Comparison of ENCODE assay signal across 27 cellular contexts in genomic region chr17:39138416-39139136, GRCh38. TPM values are rescaled to one million over a fixed set of nuclear protein-coding genes. Genes with fewer than 3 reads are reported as not detected.
A peak's percentile ranks its signal among the peaks of the same experiment; 100 is the strongest.
DNase-seq lines count a peak whose midpoint lies in the region; ATAC-seq, FAIRE-seq and TF ChIP-seq lines count a peak whose summit lies in the region.
"Had no signal": no experiment of that assay in that cellular context is flagged by ENCODE, and none has a peak within 500 bp of the region (broad histone marks: within the 10 kb centered on the region; RNA-seq: fewer than 3 reads in every experiment).

No MANE protein-coding gene starts in this region.

- in situ Hi-C loops in mammary epithelial cell (cut with MboI; ENCODE audit: low sequenced_read_pairs in 2 of 2) = no loop called here
- in situ Hi-C loops in HepG2 (cut with HindIII; ENCODE audit: extremely low pct_ligation_motif_present, low pct_unique_long_range_greater_than_20kb) = no loop called here

- POLR2A ChIA-PET in PC-9 (lab: Charles Lee; ENCODE audit: unreplicated experiment) (interaction anchor here (0.5 kb wide), 1 partner anchor 61 kb away, joined by 22 read pairs; the partner anchor contains the start of gene RPL19), HepG2 (lab: Yijun Ruan, JAX) (no interaction called here)

- no peaks in the 10 kb centered on the region for H3K9me3 Mint-ChIP-seq in nephron
- H3K9me3 Mint-ChIP-seq: neural crest cell had no signal

- H4K20me1 ChIP-seq in PC-9 (ENCODE audit: insufficient read depth) (no peaks in the 10 kb centered on the region), mammary epithelial cell (ENCODE audit: insufficient read depth, low read length) (no peaks in the 10 kb centered on the region), HepG2 (ENCODE audit: insufficient read depth, low read length) (no peaks in the 10 kb centered on the region)

- intact Hi-C loops in PC-9 (cut with micrococcal nuclease; ENCODE audit: unreplicated experiment) = no loop called here
- intact Hi-C loops in mammary epithelial cell (cut with micrococcal nuclease) = no loop called here
- intact Hi-C loops in HepG2 (cut with micrococcal nuclease; ENCODE audit: unreplicated experiment) = no loop called here

- BruUV-seq in PC-9 (replicated peaks; lab: Mats Ljungman, UMichigan) (no TSS peak), mammary epithelial cell (replicated peaks; lab: Mats Ljungman, UMichigan) (no TSS peak), HepG2 (replicated peaks; lab: Mats Ljungman, UMichigan) (no TSS peak)

- peaks cover 13% of the 10 kb centered on the region for H3K27me3 Mint-ChIP-seq in nephron (ENCODE audit: low read depth)
- H3K27me3 Mint-ChIP-seq: T-helper 17 cell had no signal

- ATAC-seq in GM18858 (IDR thresholded peaks at IDR 0.05; ENCODE audit: unreplicated experiment) (no peak), HepG2 (no peak), GM18519 (IDR thresholded peaks at IDR 0.05; ENCODE audit: low FRiP score, unreplicated experiment) (no peak), GM21717 (IDR thresholded peaks at IDR 0.05; ENCODE audit: unreplicated experiment) (no peak)
- ATAC-seq: T-helper 17 cell had no signal

- H3K27ac ChIP-seq in PC-9 (peak overlapping the region; percentile 30), mammary epithelial cell (ENCODE audit: insufficient read depth, low read depth, low read length) (no peak overlapping the region), HepG2 (ENCODE audit: extremely low read length, insufficient read depth, low read length) (no peak overlapping the region)
- H3K27ac ChIP-seq: suprapubic skin, VCaP had no signal

- TF ChIP-seq POLR2A in HepG2 (IDR thresholded peaks at IDR 0.05; ENCODE audit: insufficient read depth in 1 of 2, low read depth in 2 of 2, low read length in 2 of 2) = no peak

- H3K27me3 ChIP-seq in PC-9 (ENCODE audit: insufficient read depth, low read depth) (no peaks in the 10 kb centered on the region), mammary epithelial cell (ENCODE audit: insufficient read depth, low read length) (no peaks in the 10 kb centered on the region), HepG2 (ENCODE audit: control insufficient read depth in 1 of 2, insufficient read depth in 2 of 2, low read length in 2 of 2) (peaks cover 3 to 48% of the 10 kb centered on the region in 2 experiments; a peak in 4 of 5 replicates)
- H3K27me3 ChIP-seq: suprapubic skin had no signal

- TF ChIP-seq CTCF in AG09309 (IDR thresholded peaks at IDR 0.05; ENCODE audit: control insufficient read depth, insufficient read depth, low read depth, low read length, missing control alignments) (no peak), PC-9 (conservative IDR thresholded peaks at IDR 0.05) (no peak), mammary epithelial cell (conservative IDR thresholded peaks at IDR 0.05 in 1 of 2, IDR thresholded peaks at IDR 0.05 in 1 of 2; ENCODE audit: extremely low read depth in 1 of 2, insufficient read depth in 1 of 2, low read depth in 1 of 2, low read length in 2 of 2) (no peak), nephron (IDR thresholded peaks at IDR 0.05; ENCODE audit: unreplicated experiment in 3 of 3) (no peak), HepG2 (CRISPR knock-in tag; IDR thresholded peaks at IDR 0.05) (no peak)

- no peak overlapping the region for H3K9ac ChIP-seq in mammary epithelial cell (ENCODE audit: insufficient read depth, low read length)
- no peak overlapping the region for H3K9ac ChIP-seq in HepG2 (ENCODE audit: insufficient read depth, low read depth, low read length)

- no peaks in the 10 kb centered on the region for H3K36me3 ChIP-seq in PC-9 (ENCODE audit: low read depth)
- no peaks in the 10 kb centered on the region for H3K36me3 ChIP-seq in mammary epithelial cell (ENCODE audit: insufficient read depth, low read length)
- no peaks in the 10 kb centered on the region for H3K36me3 ChIP-seq in HepG2 (replicated peaks in 1 of 2; ENCODE audit: control insufficient read depth in 1 of 2, insufficient read depth in 2 of 2, low read length in 2 of 2)
- H3K36me3 ChIP-seq: suprapubic skin had no signal

- H3K79me2 ChIP-seq in PC-9 (ENCODE audit: low read depth) (no peaks in the 10 kb centered on the region), mammary epithelial cell (ENCODE audit: insufficient read depth, low read length) (no peaks in the 10 kb centered on the region), HepG2 (ENCODE audit: insufficient read depth, low read length) (no peaks in the 10 kb centered on the region)

- H3K27ac Mint-ChIP-seq in nephron = peak overlapping the region in 2 of 3 experiments; percentile 1 to 58
- H3K27ac Mint-ChIP-seq: T-helper 17 cell had no signal

- dilution Hi-C loops in mammary epithelial cell (cut with HindIII; ENCODE audit: low sequenced_read_pairs) = no loop called here

- H2AFZ ChIP-seq in PC-9 (no peak overlapping the region), mammary epithelial cell (ENCODE audit: low read depth, low read length) (peak overlapping the region; percentile 50), HepG2 (ENCODE audit: low read length) (no peak overlapping the region)

- no peak for TF ChIP-seq EP300 in HepG2 (IDR thresholded peaks at IDR 0.05; ENCODE audit: low read depth in 2 of 2, low read length in 2 of 2)
- TF ChIP-seq EP300 in HepG2 (CRISPR knock-in tag; IDR thresholded peaks at IDR 0.05; ENCODE audit: borderline replicate concordance) = no peak

- H3K9me2 ChIP-seq in PC-9 (ENCODE audit: insufficient read depth) = no peaks in the 10 kb centered on the region

- peaks cover 19% of the 10 kb centered on the region for H3K4me1 ChIP-seq in PC-9 (replicated peaks; ENCODE audit: insufficient read depth)
- peaks cover 17% of the 10 kb centered on the region for H3K4me1 ChIP-seq in mammary epithelial cell (ENCODE audit: insufficient read depth, low read length)
- no peaks in the 10 kb centered on the region for H3K4me1 ChIP-seq in HepG2 (ENCODE audit: insufficient read depth, low read length)

- FAIRE-seq in HepG2 (lab: Jason Lieb, UNC) = no peak
- FAIRE-seq: endometrium, GM12892 had no signal

- peaks cover 27% of the 10 kb centered on the region; the same call in 1 of the 2 replicates for H3F3A ChIP-seq in PC-9 (ENCODE audit: insufficient read depth, low read depth)

- TF ChIP-seq RAD21 in HepG2 (CRISPR knock-in tag; IDR thresholded peaks at IDR 0.05) = no peak

- H3K4me3 Mint-ChIP-seq in nephron = peak overlapping the region in 1 of 3 experiments; percentile 13
- H3K4me3 Mint-ChIP-seq: CD4-positive, CD25-positive, alpha-beta regulatory T cell; neural crest cell; T-helper 17 cell had no signal

- H3K4me2 ChIP-seq in PC-9 (peak overlapping the region; percentile 59), mammary epithelial cell (ENCODE audit: insufficient read depth, low read depth, low read length) (no peak overlapping the region), HepG2 (ENCODE audit: low read depth, low read length) (no peak overlapping the region)

- peaks cover 20% of the 10 kb centered on the region for H3K4me1 Mint-ChIP-seq in nephron
- H3K4me1 Mint-ChIP-seq: CD4-positive, CD25-positive, alpha-beta regulatory T cell had no signal

- CTCF ChIA-PET in PC-9 (lab: Charles Lee) (no interaction called here), mammary epithelial cell (lab: Charles Lee; ENCODE audit: low non-redundant PET) (no interaction called here), HepG2 (lab: Yijun Ruan, JAX; ENCODE audit: low intra/inter-chr PET ratio, low total read pairs) (no interaction called here)

- H3K4me3 ChIP-seq in AG09309 (ENCODE audit: control insufficient read depth, low read depth, low read length) (peak overlapping the region; percentile 4; the same call in 1 of the 2 replicates), PC-9 (no peak overlapping the region), mammary epithelial cell (replicated peaks in 1 of 3; ENCODE audit: insufficient read depth in 1 of 3, low read depth in 2 of 3, low read length in 3 of 3) (no peak overlapping the region), HepG2 (replicated peaks in 1 of 3; ENCODE audit: insufficient read depth in 1 of 3, low read depth in 2 of 3, low read length in 3 of 3) (no peak overlapping the region)
- H3K4me3 ChIP-seq: suprapubic skin had no signal

- no peaks in the 10 kb centered on the region for H3K9me3 ChIP-seq in PC-9 (ENCODE audit: insufficient read depth, low read depth)
- H3K9me3 ChIP-seq in mammary epithelial cell (replicated peaks; ENCODE audit: insufficient read depth, low read length) = no peaks in the 10 kb centered on the region
- H3K9me3 ChIP-seq in HepG2 (ENCODE audit: low read length) = no peaks in the 10 kb centered on the region
- H3K9me3 ChIP-seq: suprapubic skin had no signal

- DNase-seq in AG09309 (ENCODE audit: low read depth) = no peak
- DNase-seq in PC-9 = no peak
- DNase-seq in mammary epithelial cell = no peak
- no peak for DNase-seq in HepG2 (ENCODE audit: low spot score)
- DNase-seq: activated CD4-positive, alpha-beta T cell treated with anti-CD3 and anti-CD28 coated beads, Interleukin-2, amount 50 U/mL, for 4 hours; activated naive CD4-positive, alpha-beta T cell; aorta; CD4-positive, CD25-positive, alpha-beta regulatory T cell; DMS153; hippocampal formation; mesendoderm; NCI-H1105 treated with DMSO at 0.1 percent for 48 hours; NCI-H524 treated with DMSO at 0.1 percent for 48 hours; SHP77; T-helper 17 cell had no signal

- peaks cover 6% of the 10 kb centered on the region for H3K36me3 Mint-ChIP-seq in nephron (ENCODE audit: low read depth)
- H3K36me3 Mint-ChIP-seq: CD4-positive, CD25-positive, alpha-beta regulatory T cell had no signal

- WGBS in mammary epithelial cell (ENCODE audit: low coverage, missing lambda C conversion rate) = 90% methylated on average over 14 of the region's 14 CpGs
- WGBS in HepG2 (ENCODE audit: low lambda C conversion rate) = 59% methylated on average over 14 of the region's 14 CpGs

RNA-seq across cellular contexts. Expression of gene PLXDC1, which starts 12.9 kb away (rescaled TPM):
- 2.5 and 2.9 TPM in 2 replicates for total RNA-seq in PC-9 (2021)
- under 1 TPM in 1 of 2 donors, not detected in 1; 0.33 TPM for total RNA-seq in mammary epithelial cell
- polyA plus RNA-seq in mammary epithelial cell = 0.09 TPM
- not detected for polyA minus RNA-seq in mammary epithelial cell
- not detected in 2 replicates for total RNA-seq in HepG2 (2016; rRNA removed; fragmentation: Illumina TruSeq; extraction: Trizol)
- not detected in 2 replicates for total RNA-seq in HepG2 (2016; cell fraction: cytosol; rRNA removed; fragmentation: Illumina TruSeq; extraction: Trizol; ENCODE audit: low read depth)
- not detected in 2 replicates for total RNA-seq in HepG2 (2016; cell fraction: insoluble cytoplasmic fraction; rRNA removed; fragmentation: Illumina TruSeq; extraction: Trizol)
- total RNA-seq in HepG2 (2016; cell fraction: membrane; rRNA removed; fragmentation: Illumina TruSeq; extraction: Trizol) = not detected in 2 replicates
- not detected in 2 replicates for total RNA-seq in HepG2 (2016; cell fraction: nucleus; rRNA removed; fragmentation: Illumina TruSeq; extraction: Trizol)
- not detected in 2 replicates for polyA plus RNA-seq in HepG2 (2011; rRNA removed)
- not detected in 2 replicates for polyA plus RNA-seq in HepG2 (2011; cell fraction: cytosol; rRNA removed)
- not detected in 2 replicates for polyA plus RNA-seq in HepG2 (2011; cell fraction: nucleus; rRNA removed)
- not detected in 2 replicates for polyA plus RNA-seq in HepG2 (2012)
- not detected in 2 replicates for polyA plus RNA-seq in HepG2 (2016; cell fraction: cytosol; fragmentation: Illumina TruSeq; extraction: Trizol; ENCODE audit: low read depth)
- not detected in 2 replicates for polyA plus RNA-seq in HepG2 (2016; cell fraction: insoluble cytoplasmic fraction; fragmentation: Illumina TruSeq; extraction: Trizol; ENCODE audit: low read depth)
- polyA plus RNA-seq in HepG2 (2016; cell fraction: membrane; fragmentation: Illumina TruSeq; extraction: Trizol; ENCODE audit: low read depth) = not detected in 2 replicates
- polyA plus RNA-seq in HepG2 (2016; cell fraction: nucleus; fragmentation: Illumina TruSeq; extraction: Trizol; ENCODE audit: insufficient read depth, low read depth) = not detected in 2 replicates
- 0.44 TPM in 1 of 2 replicates, not detected in the other for polyA minus RNA-seq in HepG2 (2011; rRNA and poly(A)+ RNA removed; ENCODE audit: low replicate concordance)
- polyA minus RNA-seq in HepG2 (2011; cell fraction: cytosol; rRNA and poly(A)+ RNA removed) = not detected in 2 replicates
- not detected in 2 replicates for polyA minus RNA-seq in HepG2 (2011; cell fraction: nucleus; rRNA and poly(A)+ RNA removed)
- total RNA-seq: pulmonary artery endothelial cell had no signal

RNA-seq across cellular contexts. Expression of gene ARL5C, which starts 27.4 kb away (rescaled TPM):
- total RNA-seq in PC-9 (2021) = not detected in 2 replicates
- not detected for total RNA-seq in mammary epithelial cell
- polyA plus RNA-seq in mammary epithelial cell = not detected
- not detected for polyA minus RNA-seq in mammary epithelial cell
- not detected in 2 replicates for total RNA-seq in HepG2 (2016; rRNA removed; fragmentation: Illumina TruSeq; extraction: Trizol)
- not detected in 2 replicates for total RNA-seq in HepG2 (2016; cell fraction: cytosol; rRNA removed; fragmentation: Illumina TruSeq; extraction: Trizol; ENCODE audit: low read depth)
- not detected in 2 replicates for total RNA-seq in HepG2 (2016; cell fraction: insoluble cytoplasmic fraction; rRNA removed; fragmentation: Illumina TruSeq; extraction: Trizol)
- total RNA-seq in HepG2 (2016; cell fraction: membrane; rRNA removed; fragmentation: Illumina TruSeq; extraction: Trizol) = not detected in 2 replicates
- total RNA-seq in HepG2 (2016; cell fraction: nucleus; rRNA removed; fragmentation: Illumina TruSeq; extraction: Trizol) = not detected in 2 replicates
- polyA plus RNA-seq in HepG2 (2011; rRNA removed) = not detected in 2 replicates
- polyA plus RNA-seq in HepG2 (2011; cell fraction: cytosol; rRNA removed) = not detected in 2 replicates
- not detected in 2 replicates for polyA plus RNA-seq in HepG2 (2011; cell fraction: nucleus; rRNA removed)
- polyA plus RNA-seq in HepG2 (2012) = not detected in 2 replicates
- not detected in 2 replicates for polyA plus RNA-seq in HepG2 (2016; cell fraction: cytosol; fragmentation: Illumina TruSeq; extraction: Trizol; ENCODE audit: low read depth)
- not detected in 2 replicates for polyA plus RNA-seq in HepG2 (2016; cell fraction: insoluble cytoplasmic fraction; fragmentation: Illumina TruSeq; extraction: Trizol; ENCODE audit: low read depth)
- not detected in 2 replicates for polyA plus RNA-seq in HepG2 (2016; cell fraction: membrane; fragmentation: Illumina TruSeq; extraction: Trizol; ENCODE audit: low read depth)
- not detected in 2 replicates for polyA plus RNA-seq in HepG2 (2016; cell fraction: nucleus; fragmentation: Illumina TruSeq; extraction: Trizol; ENCODE audit: insufficient read depth, low read depth)
- 0.09 TPM in 1 of 2 replicates, not detected in the other for polyA minus RNA-seq in HepG2 (2011; rRNA and poly(A)+ RNA removed; ENCODE audit: low replicate concordance)
- polyA minus RNA-seq in HepG2 (2011; cell fraction: cytosol; rRNA and poly(A)+ RNA removed) = not detected in 2 replicates
- polyA minus RNA-seq in HepG2 (2011; cell fraction: nucleus; rRNA and poly(A)+ RNA removed) = not detected in 2 replicates
- total RNA-seq: CD4-positive, CD25-positive, alpha-beta regulatory T cell; HT1080; LHCN-M2; neural crest cell; pulmonary artery endothelial cell; suprapubic skin; T-helper 17 cell had no signal
- polyA plus RNA-seq: aorta; CD4-positive, CD25-positive, alpha-beta regulatory T cell had no signal

RNA-seq across cellular contexts. Expression of gene CACNB1, which starts 58.9 kb away (rescaled TPM):
- total RNA-seq in PC-9 (2021) (21.4 and 26.0 TPM in 2 replicates), mammary epithelial cell (10 to 100 TPM in 1 of 2 donors, 1 to 10 TPM in 1; 8.2 to 21.6 TPM), HepG2 (2016; rRNA removed; fragmentation: Illumina TruSeq; extraction: Trizol) (0.60 and 0.75 TPM in 2 replicates)
- polyA plus RNA-seq in mammary epithelial cell (6.9 TPM), HepG2 (2011; rRNA removed) (1.5 and 2.9 TPM in 2 replicates)
- polyA minus RNA-seq in mammary epithelial cell = 6.7 TPM
- 0.26 and 0.71 TPM in 2 replicates for total RNA-seq in HepG2 (2016; cell fraction: cytosol; rRNA removed; fragmentation: Illumina TruSeq; extraction: Trizol; ENCODE audit: low read depth)
- 0.19 and 0.84 TPM in 2 replicates for total RNA-seq in HepG2 (2016; cell fraction: insoluble cytoplasmic fraction; rRNA removed; fragmentation: Illumina TruSeq; extraction: Trizol)
- 0.34 and 0.48 TPM in 2 replicates for total RNA-seq in HepG2 (2016; cell fraction: membrane; rRNA removed; fragmentation: Illumina TruSeq; extraction: Trizol)
- total RNA-seq in HepG2 (2016; cell fraction: nucleus; rRNA removed; fragmentation: Illumina TruSeq; extraction: Trizol) = 1.8 TPM in 2 replicates
- 0.50 and 0.51 TPM in 2 replicates for polyA plus RNA-seq in HepG2 (2011; cell fraction: cytosol; rRNA removed)
- 8.4 and 12.2 TPM in 2 replicates for polyA plus RNA-seq in HepG2 (2011; cell fraction: nucleus; rRNA removed)
- 1.3 and 1.5 TPM in 2 replicates for polyA plus RNA-seq in HepG2 (2012)
- 0.28 and 0.34 TPM in 2 replicates for polyA plus RNA-seq in HepG2 (2016; cell fraction: cytosol; fragmentation: Illumina TruSeq; extraction: Trizol; ENCODE audit: low read depth)
- polyA plus RNA-seq in HepG2 (2016; cell fraction: insoluble cytoplasmic fraction; fragmentation: Illumina TruSeq; extraction: Trizol; ENCODE audit: low read depth) = 0.47 and 0.96 TPM in 2 replicates
- polyA plus RNA-seq in HepG2 (2016; cell fraction: membrane; fragmentation: Illumina TruSeq; extraction: Trizol; ENCODE audit: low read depth) = 0.38 and 0.40 TPM in 2 replicates
- polyA plus RNA-seq in HepG2 (2016; cell fraction: nucleus; fragmentation: Illumina TruSeq; extraction: Trizol; ENCODE audit: insufficient read depth, low read depth) = 4.7 and 7.2 TPM in 2 replicates
- polyA minus RNA-seq in HepG2 (2011; rRNA and poly(A)+ RNA removed; ENCODE audit: low replicate concordance) = 4.4 and 8.5 TPM in 2 replicates
- 0.40 and 1.3 TPM in 2 replicates for polyA minus RNA-seq in HepG2 (2011; cell fraction: cytosol; rRNA and poly(A)+ RNA removed)
- 3.0 and 5.8 TPM in 2 replicates for polyA minus RNA-seq in HepG2 (2011; cell fraction: nucleus; rRNA and poly(A)+ RNA removed)
